Comparison of ENCODE assay signal across 8 cellular contexts in the genomic region with DNA sequence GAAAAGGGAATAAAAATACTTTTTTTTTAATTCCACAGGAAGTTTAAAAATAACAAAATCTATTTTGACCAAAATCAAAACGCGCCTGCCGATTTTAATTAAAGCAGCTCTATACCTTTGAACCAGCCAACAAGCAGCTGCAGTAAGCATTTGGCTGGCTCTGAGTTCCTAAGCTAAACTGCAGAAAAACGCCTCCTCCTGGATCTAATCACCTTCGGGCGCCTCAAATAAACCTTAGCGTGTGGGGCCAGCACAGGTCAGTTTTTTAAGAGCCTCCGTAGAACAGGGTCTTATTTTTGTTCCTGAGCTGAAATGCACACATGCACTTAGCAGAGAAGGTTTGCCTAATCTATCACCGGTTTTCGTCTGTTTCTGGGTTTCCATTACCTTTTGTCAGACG.
DNase-seq lines count a peak whose midpoint lies in the region; ATAC-seq and TF ChIP-seq lines count a peak whose summit lies in the region.

No MANE protein-coding gene starts in this region.

- no peaks in the 10 kb centered on the region for H4K20me1 ChIP-seq in OCI-LY3 (ENCODE audit: insufficient read depth, low read length)

- H3K36me3 Mint-ChIP-seq in activated CD4-positive, alpha-beta T cell treated with anti-CD3 and anti-CD28 coated beads, Interleukin-2, amount 10 ng/mL, durations not matched to agents 7 days and 5 days (ENCODE audit: low read depth) = no peaks in the 10 kb centered on the region
- H3K36me3 Mint-ChIP-seq in stimulated activated effector memory CD8-positive, alpha-beta T cell treated with anti-CD3 and anti-CD28 coated beads, Interleukin-12 subunit alpha, Interleukin-12 subunit beta, amount 100 ng/mL, for 72 hours = no peaks in the 10 kb centered on the region

- no peak overlapping the region for H3K27ac ChIP-seq in OCI-LY3 (ENCODE audit: low read length)
- H3K27ac ChIP-seq in right atrium auricular region = no peak overlapping the region

- peak overlapping the region; percentile 30; the same call in 1 of the 2 replicates for H3K9ac ChIP-seq in OCI-LY3 (ENCODE audit: low read length)

- TF ChIP-seq CTCF in OCI-LY3 (IDR thresholded peaks at IDR 0.05; ENCODE audit: low read depth, low read length) (no peak), epithelial cell of proximal tubule (conservative IDR thresholded peaks at IDR 0.05; ENCODE audit: low read depth, low read length) (no peak), right atrium auricular region (IDR thresholded peaks at IDR 0.05) (no peak)

- H3K4me2 ChIP-seq in OCI-LY3 (ENCODE audit: low read length) = peak overlapping the region; percentile 90

- H3K79me2 ChIP-seq in OCI-LY3 (ENCODE audit: low read length) = no peaks in the 10 kb centered on the region

- peak overlapping the region; percentile 81 for H3K4me3 ChIP-seq in OCI-LY3 (ENCODE audit: low read length)
- peak overlapping the region; percentile 21 for H3K4me3 ChIP-seq in epithelial cell of proximal tubule (ENCODE audit: low read depth, low read length)
- peak overlapping the region in 1 of 2 donors; percentile 42 for H3K4me3 ChIP-seq in right atrium auricular region

- H3K27ac Mint-ChIP-seq in activated CD4-positive, alpha-beta T cell treated with anti-CD3 and anti-CD28 coated beads, Interleukin-2, amount 10 ng/mL, durations not matched to agents 7 days and 5 days = no peak overlapping the region
- no peak overlapping the region for H3K27ac Mint-ChIP-seq in stimulated activated effector memory CD8-positive, alpha-beta T cell treated with anti-CD3 and anti-CD28 coated beads, Interleukin-12 subunit alpha, Interleukin-12 subunit beta, amount 100 ng/mL, for 72 hours

- H3K4me1 ChIP-seq in OCI-LY3 (ENCODE audit: low read length) = peaks cover 9% of the 10 kb centered on the region
- peaks cover 0 to 13% of the 10 kb centered on the region in 2 donors for H3K4me1 ChIP-seq in right atrium auricular region

- no peak for DNase-seq in activated CD4-positive, alpha-beta T cell treated with anti-CD3 and anti-CD28 coated beads, Interleukin-2, amount 10 ng/mL, durations not matched to agents 7 days and 5 days
- DNase-seq in activated CD4-positive, alpha-beta T cell treated with anti-CD3 and anti-CD28 coated beads for 1 hour = no peak
- DNase-seq in epithelial cell of proximal tubule (ENCODE audit: low read depth) (no peak), right atrium auricular region (ENCODE audit: low spot score) (no peak), cortex of kidney (lab: John Stamatoyannopoulos, UW) (no peak), iPS-NIHi11 (ENCODE audit: low spot score) (no peak)
- DNase-seq in stimulated activated effector memory CD8-positive, alpha-beta T cell treated with anti-CD3 and anti-CD28 coated beads, Interleukin-12 subunit alpha, Interleukin-12 subunit beta, amount 100 ng/mL, for 72 hours (ENCODE audit: low spot score in 2 of 2) = no peak

- H3K36me3 ChIP-seq in OCI-LY3 (replicated peaks; ENCODE audit: low read depth, low read length) = no peaks in the 10 kb centered on the region
- H3K36me3 ChIP-seq in right atrium auricular region = no peaks in the 10 kb centered on the region

- POLR2A ChIA-PET in activated CD4-positive, alpha-beta T cell treated with anti-CD3 and anti-CD28 coated beads, Interleukin-2, amount 10 ng/mL, durations not matched to agents 7 days and 5 days (lab: Charles Lee) = no interaction called here

- no peak overlapping the region for H2AFZ ChIP-seq in OCI-LY3 (ENCODE audit: low read depth, low read length)

- H3K27me3 ChIP-seq in OCI-LY3 (ENCODE audit: low read depth, low read length) (peaks cover 39% of the 10 kb centered on the region), right atrium auricular region (peaks cover 4 to 7% of the 10 kb centered on the region in 2 donors)

- H3K9me3 Mint-ChIP-seq in activated CD4-positive, alpha-beta T cell treated with anti-CD3 and anti-CD28 coated beads, Interleukin-2, amount 10 ng/mL, durations not matched to agents 7 days and 5 days = no peaks in the 10 kb centered on the region
- no peaks in the 10 kb centered on the region for H3K9me3 Mint-ChIP-seq in stimulated activated effector memory CD8-positive, alpha-beta T cell treated with anti-CD3 and anti-CD28 coated beads, Interleukin-12 subunit alpha, Interleukin-12 subunit beta, amount 100 ng/mL, for 72 hours

- ATAC-seq in stimulated activated effector memory CD8-positive, alpha-beta T cell treated with anti-CD3 and anti-CD28 coated beads, Interleukin-12 subunit alpha, Interleukin-12 subunit beta, amount 100 ng/mL, for 72 hours = no peak

- H3K9me3 ChIP-seq in OCI-LY3 (ENCODE audit: insufficient read depth, low read length) = no peaks in the 10 kb centered on the region
- H3K9me3 ChIP-seq in right atrium auricular region = no peaks in the 10 kb centered on the region

- H3K27me3 Mint-ChIP-seq in activated CD4-positive, alpha-beta T cell treated with anti-CD3 and anti-CD28 coated beads, Interleukin-2, amount 10 ng/mL, durations not matched to agents 7 days and 5 days = peaks cover 61% of the 10 kb centered on the region

- CTCF ChIA-PET in activated CD4-positive, alpha-beta T cell treated with anti-CD3 and anti-CD28 coated beads, Interleukin-2, amount 10 ng/mL, durations not matched to agents 7 days and 5 days (lab: Charles Lee) = interaction anchor here (0.6 to 3.2 kb wide), 8 partner anchors 9 to 1008 kb away, joined by 3 to 24 read pairs (median 6); no protein-coding TSS in a partner anchor

- peak overlapping the region; percentile 78 for H3K4me3 Mint-ChIP-seq in activated CD4-positive, alpha-beta T cell treated with anti-CD3 and anti-CD28 coated beads, Interleukin-2, amount 10 ng/mL, durations not matched to agents 7 days and 5 days
- peak overlapping the region; percentile 75 for H3K4me3 Mint-ChIP-seq in stimulated activated effector memory CD8-positive, alpha-beta T cell treated with anti-CD3 and anti-CD28 coated beads, Interleukin-12 subunit alpha, Interleukin-12 subunit beta, amount 100 ng/mL, for 72 hours

- peaks cover 17% of the 10 kb centered on the region for H3K4me1 Mint-ChIP-seq in activated CD4-positive, alpha-beta T cell treated with anti-CD3 and anti-CD28 coated beads, Interleukin-2, amount 10 ng/mL, durations not matched to agents 7 days and 5 days
- peaks cover 8% of the 10 kb centered on the region for H3K4me1 Mint-ChIP-seq in stimulated activated effector memory CD8-positive, alpha-beta T cell treated with anti-CD3 and anti-CD28 coated beads, Interleukin-12 subunit alpha, Interleukin-12 subunit beta, amount 100 ng/mL, for 72 hours
